Comparison of ENCODE assay signal across 12 cellular contexts in the genomic region with DNA sequence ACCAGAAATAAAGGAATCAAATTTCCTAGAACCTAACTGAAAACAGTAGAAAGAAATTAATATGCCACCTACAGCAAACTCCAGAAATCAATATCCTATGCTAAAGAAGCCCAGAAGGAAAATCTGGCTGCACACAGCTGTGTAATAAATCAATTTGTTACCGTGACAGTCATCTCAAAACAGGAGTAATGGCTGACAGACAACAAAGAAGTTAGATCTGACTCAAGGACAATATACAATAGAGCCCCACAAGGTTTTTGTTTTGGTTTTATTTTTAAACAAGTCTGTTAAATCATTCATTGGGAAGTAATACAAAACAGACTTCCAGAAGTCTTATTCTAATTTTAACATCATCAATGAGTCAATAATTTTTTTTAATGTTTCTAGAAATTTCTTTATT.
DNase-seq lines count a peak whose midpoint lies in the region; ATAC-seq, FAIRE-seq and TF ChIP-seq lines count a peak whose summit lies in the region.
"Had no signal": no experiment of that assay in that cellular context is flagged by ENCODE, and none has a peak within 500 bp of the region (broad histone marks: within the 10 kb centered on the region; RNA-seq: fewer than 3 reads in every experiment).

No MANE protein-coding gene starts in this region.

- peaks cover 82% of the 10 kb centered on the region for H3K4me1 ChIP-seq in A673 (ENCODE audit: insufficient read depth, low read length, poor library complexity, severe bottlenecking)

- no peaks in the 10 kb centered on the region for H3K27me3 ChIP-seq in A673 (replicated peaks; ENCODE audit: insufficient read depth, low read depth, low read length, poor library complexity)

- H3K4me3 ChIP-seq in A673 (ENCODE audit: low read depth, low read length, poor library complexity, severe bottlenecking): no peak overlapping the region

- H3K4me1 Mint-ChIP-seq in activated CD8-positive, alpha-beta T cell treated with anti-CD3 and anti-CD28 coated beads for 36 hours (ENCODE audit: low read depth): peaks cover 56% of the 10 kb centered on the region

- H3K36me3 Mint-ChIP-seq in activated CD8-positive, alpha-beta T cell treated with anti-CD3 and anti-CD28 coated beads for 36 hours (ENCODE audit: low read depth): peaks cover 13% of the 10 kb centered on the region

- H3K27ac ChIP-seq in A673 (ENCODE audit: low read depth, low read length, poor library complexity, severe bottlenecking): peak overlapping the region; percentile 15

- intact Hi-C loops in A673 (cut with micrococcal nuclease; ENCODE audit: unreplicated experiment): no loop called here
- intact Hi-C loops in activated CD8-positive, alpha-beta T cell treated with anti-CD3 and anti-CD28 coated beads for 36 hours (cut with micrococcal nuclease): no loop called here

- no peaks in the 10 kb centered on the region for H3K27me3 Mint-ChIP-seq in activated CD8-positive, alpha-beta T cell treated with anti-CD3 and anti-CD28 coated beads for 36 hours
- H3K27me3 Mint-ChIP-seq: CD4-positive, alpha-beta memory T cell had no signal

- H3K4me3 Mint-ChIP-seq in activated CD8-positive, alpha-beta T cell treated with anti-CD3 and anti-CD28 coated beads for 36 hours: no peak overlapping the region
- H3K4me3 Mint-ChIP-seq: CD4-positive, alpha-beta memory T cell had no signal

- ATAC-seq in HG03108 (IDR thresholded peaks at IDR 0.05; ENCODE audit: unreplicated experiment) (peak; percentile 37), HG03565 (IDR thresholded peaks at IDR 0.05; ENCODE audit: unreplicated experiment) (no peak)
- peak; percentile 52 for ATAC-seq in activated CD8-positive, alpha-beta T cell treated with anti-CD3 and anti-CD28 coated beads for 36 hours
- ATAC-seq: left lobe of liver had no signal

- peak; percentile 72 for FAIRE-seq in GM12892 (lab: Jason Lieb, UNC)

- no peak for TF ChIP-seq CTCF in A673 (conservative IDR thresholded peaks at IDR 0.05; ENCODE audit: low read depth, low read length)
- no peak for TF ChIP-seq CTCF in activated CD8-positive, alpha-beta T cell treated with anti-CD3 and anti-CD28 coated beads for 36 hours (IDR thresholded peaks at IDR 0.05)

- H3K9me3 Mint-ChIP-seq in activated CD8-positive, alpha-beta T cell treated with anti-CD3 and anti-CD28 coated beads for 36 hours: no peaks in the 10 kb centered on the region
- H3K9me3 Mint-ChIP-seq: CD4-positive, alpha-beta memory T cell had no signal

- no TSS peak for BruUV-seq in A673 (replicated peaks; lab: Mats Ljungman, UMichigan)

- CTCF ChIA-PET in A673 (lab: Charles Lee): no interaction called here
- CTCF ChIA-PET in activated CD8-positive, alpha-beta T cell treated with anti-CD3 and anti-CD28 coated beads for 36 hours (lab: Charles Lee): no interaction called here

- POLR2A ChIA-PET in A673 (lab: Charles Lee; ENCODE audit: low non-redundant PET): no interaction called here
- POLR2A ChIA-PET in activated CD8-positive, alpha-beta T cell treated with anti-CD3 and anti-CD28 coated beads for 36 hours (lab: Charles Lee): no interaction called here

- no peak overlapping the region for H3K27ac Mint-ChIP-seq in activated CD8-positive, alpha-beta T cell treated with anti-CD3 and anti-CD28 coated beads for 36 hours

- H3K9me3 ChIP-seq in A673 (ENCODE audit: low read depth, low read length, poor library complexity, severe bottlenecking): no peaks in the 10 kb centered on the region

- peaks cover 15% of the 10 kb centered on the region for H3K36me3 ChIP-seq in A673 (ENCODE audit: insufficient read depth, low read length, poor library complexity, severe bottlenecking)

- peak; percentile 67 for DNase-seq in A673 (ENCODE audit: low spot score)
- no peak for DNase-seq in GM12892 (ENCODE audit: insufficient read length)
- DNase-seq in activated CD8-positive, alpha-beta T cell treated with anti-CD3 and anti-CD28 coated beads for 36 hours: no peak
- DNase-seq in GOT3 (lab: John Stamatoyannopoulos, UW): no peak
- DNase-seq in iPS-NIHi7 (ENCODE audit: extremely low spot score): no peak
- DNase-seq in NCI-H1694 treated with DMSO at 0.1 percent for 48 hours (lab: John Stamatoyannopoulos, UW): no peak
- DNase-seq: amniotic stem cell; CD4-positive, alpha-beta memory T cell; effector CD4-positive, alpha-beta T cell had no signal

- TF ChIP-seq POLR2A in GM12892 (IDR thresholded peaks at IDR 0.05; ENCODE audit: low read depth, low read length): no peak
